1 cellular context compared by ENCODE assay signal in genomic region chr5:143576721-143577484, GRCh38.
TF ChIP-seq lines count a peak whose summit lies in the region.

No MANE protein-coding gene starts in this region.

TF ChIP-seq in HEK293T, 16 proteins besides CTCF, POLR2A, EP300 and RAD21 (continued from another document):
- TF ChIP-seq PKNOX1 (IDR thresholded peaks at IDR 0.05), result peak; percentile 62
- no peak for TF ChIP-seq ZNF384 (IDR thresholded peaks at IDR 0.05)
- TF ChIP-seq SUZ12 (IDR thresholded peaks at IDR 0.05), result no peak
- no peak for TF ChIP-seq BHLHE40 (IDR thresholded peaks at IDR 0.05; ENCODE audit: borderline replicate concordance)
- TF ChIP-seq ARNT (IDR thresholded peaks at IDR 0.05), result no peak
- TF ChIP-seq HDGF (IDR thresholded peaks at IDR 0.05; ENCODE audit: borderline replicate concordance), result no peak
TF ChIP-seq in HEK293T: peak in this region for 1.
